ENCODE assay signal across 9 cellular contexts in genomic region chr16:10744370-10745030, GRCh38. TPM values are rescaled to one million over a fixed set of nuclear protein-coding genes. Genes with fewer than 3 reads are reported as not detected.
DNase-seq lines count a peak whose midpoint lies in the region; ATAC-seq and TF ChIP-seq lines count a peak whose summit lies in the region.
"Had no signal": no experiment of that assay in that cellular context is flagged by ENCODE, and none has a peak within 500 bp of the region (broad histone marks: within the 10 kb centered on the region; RNA-seq: fewer than 3 reads in every experiment).

No MANE protein-coding gene starts in this region.

- peak overlapping the region; percentile 99 for H3K27ac ChIP-seq in left ventricle myocardium inferior (replicated peaks)

- no peaks in the 10 kb centered on the region for H3K9me3 Mint-ChIP-seq in activated CD4-positive, alpha-beta T cell treated with anti-CD3 and anti-CD28 coated beads, Interleukin-2, amount 10 ng/mL, durations not matched to agents 7 days and 5 days
- no peaks in the 10 kb centered on the region for H3K9me3 Mint-ChIP-seq in activated CD4-positive, alpha-beta memory T cell treated with anti-CD3 and anti-CD28 coated beads, Interleukin-2, amount 10 ng/mL, durations not matched to agents 7 days and 5 days

- POLR2A ChIA-PET in activated CD4-positive, alpha-beta T cell treated with anti-CD3 and anti-CD28 coated beads, Interleukin-2, amount 10 ng/mL, durations not matched to agents 7 days and 5 days (lab: Charles Lee) = interaction anchor here (0.7 to 1.1 kb wide), 2 partner anchors 196 to 198 kb away, joined by 3 to 5 read pairs; partner anchors contain the start of gene DEXI
- POLR2A ChIA-PET in activated CD4-positive, alpha-beta memory T cell treated with anti-CD3 and anti-CD28 coated beads, Interleukin-2, amount 10 ng/mL, durations not matched to agents 7 days and 5 days (lab: Charles Lee) = interaction anchor here (0.9 to 3.6 kb wide), 15 partner anchors 21 to 1875 kb away, joined by 3 to 44 read pairs (median 4); partner anchors contain the start of genes CARHSP1, CIITA, DEXI and GSPT1

- H3K27me3 ChIP-seq in left ventricle myocardium inferior (ENCODE audit: low read depth) = no peaks in the 10 kb centered on the region

- no peaks in the 10 kb centered on the region for H3K9me3 ChIP-seq in left ventricle myocardium inferior (replicated peaks)

- peaks cover 29% of the 10 kb centered on the region for H3K36me3 ChIP-seq in left ventricle myocardium inferior

- H3K27me3 Mint-ChIP-seq in activated CD4-positive, alpha-beta T cell treated with anti-CD3 and anti-CD28 coated beads, Interleukin-2, amount 10 ng/mL, durations not matched to agents 7 days and 5 days = no peaks in the 10 kb centered on the region
- H3K27me3 Mint-ChIP-seq in activated CD4-positive, alpha-beta memory T cell treated with anti-CD3 and anti-CD28 coated beads, Interleukin-2, amount 10 ng/mL, durations not matched to agents 7 days and 5 days = no peaks in the 10 kb centered on the region

- H3K4me1 ChIP-seq in left ventricle myocardium inferior = peaks cover 47% of the 10 kb centered on the region

- H3K4me3 Mint-ChIP-seq in activated CD4-positive, alpha-beta T cell treated with anti-CD3 and anti-CD28 coated beads, Interleukin-2, amount 10 ng/mL, durations not matched to agents 7 days and 5 days = peak overlapping the region; percentile 81
- H3K4me3 Mint-ChIP-seq in activated CD4-positive, alpha-beta memory T cell treated with anti-CD3 and anti-CD28 coated beads, Interleukin-2, amount 10 ng/mL, durations not matched to agents 7 days and 5 days = peak overlapping the region; percentile 86

- no peak for TF ChIP-seq CTCF in left ventricle myocardium inferior (IDR thresholded peaks at IDR 0.05; ENCODE audit: borderline replicate concordance)

- no peak for DNase-seq in activated CD4-positive, alpha-beta T cell treated with anti-CD3 and anti-CD28 coated beads, Interleukin-2, amount 10 ng/mL, durations not matched to agents 7 days and 5 days
- DNase-seq in activated CD4-positive, alpha-beta T cell treated with anti-CD3 and anti-CD28 coated beads, Interleukin-2, amount 50 U/mL, for 1 hour = no peak
- DNase-seq in activated CD4-positive, alpha-beta memory T cell treated with anti-CD3 and anti-CD28 coated beads, Interleukin-2, amount 10 ng/mL, durations not matched to agents 7 days and 5 days = no peak
- DNase-seq in left ventricle myocardium inferior (no peak), skeletal muscle cell (ENCODE audit: low read depth) (no peak), mucosa of gallbladder (ENCODE audit: low spot score) (no peak)

- intact Hi-C loops in left ventricle myocardium inferior (cut with micrococcal nuclease) = loop anchor here (5.0 to 10.0 kb wide), 2 partner anchors 83 to 170 kb away; no protein-coding TSS in a partner anchor

- H3K27ac Mint-ChIP-seq in activated CD4-positive, alpha-beta T cell treated with anti-CD3 and anti-CD28 coated beads, Interleukin-2, amount 10 ng/mL, durations not matched to agents 7 days and 5 days = peak overlapping the region; percentile 98
- peak overlapping the region; percentile 97 for H3K27ac Mint-ChIP-seq in activated CD4-positive, alpha-beta memory T cell treated with anti-CD3 and anti-CD28 coated beads, Interleukin-2, amount 10 ng/mL, durations not matched to agents 7 days and 5 days

- H3K4me3 ChIP-seq in left ventricle myocardium inferior (peak overlapping the region; percentile 71), skeletal muscle cell (ENCODE audit: low read depth, low read length) (peak overlapping the region; percentile 49)

- H3K36me3 Mint-ChIP-seq in activated CD4-positive, alpha-beta T cell treated with anti-CD3 and anti-CD28 coated beads, Interleukin-2, amount 10 ng/mL, durations not matched to agents 7 days and 5 days (ENCODE audit: low read depth) = peaks cover 31% of the 10 kb centered on the region
- H3K36me3 Mint-ChIP-seq in activated CD4-positive, alpha-beta memory T cell treated with anti-CD3 and anti-CD28 coated beads, Interleukin-2, amount 10 ng/mL, durations not matched to agents 7 days and 5 days (ENCODE audit: low read depth) = peaks cover 25% of the 10 kb centered on the region

- CTCF ChIA-PET in activated CD4-positive, alpha-beta T cell treated with anti-CD3 and anti-CD28 coated beads, Interleukin-2, amount 10 ng/mL, durations not matched to agents 7 days and 5 days (lab: Charles Lee) = interaction anchor here (1.2 to 1.7 kb wide), 4 partner anchors 132 to 233 kb away, joined by 3 to 5 read pairs (median 4); partner anchors contain the start of gene CIITA
- CTCF ChIA-PET in activated CD4-positive, alpha-beta memory T cell treated with anti-CD3 and anti-CD28 coated beads, Interleukin-2, amount 10 ng/mL, durations not matched to agents 7 days and 5 days (lab: Charles Lee) = interaction anchor here (0.6 to 2.1 kb wide), 5 partner anchors 8 to 222 kb away, joined by 3 to 13 read pairs (median 4); partner anchors contain the start of gene CIITA

- H3K4me1 Mint-ChIP-seq in activated CD4-positive, alpha-beta T cell treated with anti-CD3 and anti-CD28 coated beads, Interleukin-2, amount 10 ng/mL, durations not matched to agents 7 days and 5 days = peaks cover 55% of the 10 kb centered on the region
- peaks cover 60% of the 10 kb centered on the region for H3K4me1 Mint-ChIP-seq in activated CD4-positive, alpha-beta memory T cell treated with anti-CD3 and anti-CD28 coated beads, Interleukin-2, amount 10 ng/mL, durations not matched to agents 7 days and 5 days

- ATAC-seq in HG02588 (IDR thresholded peaks at IDR 0.05; ENCODE audit: unreplicated experiment) (no peak), GM18517 (IDR thresholded peaks at IDR 0.05; ENCODE audit: unreplicated experiment) (no peak)

RNA-seq across cellular contexts. Expression of gene NUBP1, which starts 0.9 kb away (rescaled TPM):
- 10 to 100 TPM; 26.3 to 28.7 TPM for total RNA-seq in activated CD4-positive, alpha-beta T cell treated with anti-CD3 and anti-CD28 coated beads, Interleukin-2, amount 10 ng/mL, durations not matched to agents 7 days and 5 days
- total RNA-seq in activated CD4-positive, alpha-beta memory T cell treated with anti-CD3 and anti-CD28 coated beads, Interleukin-2, amount 10 ng/mL, durations not matched to agents 7 days and 5 days = 10 to 100 TPM; 29.4 to 31.5 TPM
- total RNA-seq in left ventricle myocardium inferior (50.6 TPM), mucosa of gallbladder (27.2 TPM)

RNA-seq across cellular contexts. Expression of gene TEKT5, which starts 49.8 kb away (rescaled TPM):
- total RNA-seq in activated CD4-positive, alpha-beta T cell treated with anti-CD3 and anti-CD28 coated beads, Interleukin-2, amount 10 ng/mL, durations not matched to agents 7 days and 5 days = not detected
- total RNA-seq in activated CD4-positive, alpha-beta memory T cell treated with anti-CD3 and anti-CD28 coated beads, Interleukin-2, amount 10 ng/mL, durations not matched to agents 7 days and 5 days = not detected
- total RNA-seq in left ventricle myocardium inferior (not detected), mucosa of gallbladder (not detected)
- total RNA-seq: dermis microvascular lymphatic vessel endothelial cell had no signal
